21 cellular contexts compared by ENCODE assay signal in the genomic region with DNA sequence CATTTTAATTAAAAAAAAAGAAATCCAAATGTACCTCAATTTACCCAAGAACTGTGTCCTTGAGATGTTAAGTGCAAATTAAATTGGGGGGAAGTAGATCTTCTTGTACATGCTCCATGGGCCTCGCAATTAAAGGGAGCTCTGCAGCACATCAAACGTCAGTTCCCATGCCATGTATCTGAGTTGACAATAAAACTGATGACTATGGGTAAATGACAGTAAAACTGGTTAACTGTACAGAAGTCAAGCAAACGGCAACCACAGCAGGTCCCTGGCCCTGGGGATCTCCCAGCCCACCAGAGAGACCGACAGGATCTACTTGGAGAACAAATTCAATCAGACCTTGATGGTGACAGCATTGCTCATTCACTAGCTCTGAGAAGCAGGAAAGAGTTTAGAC. TPM values are rescaled to one million over a fixed set of nuclear protein-coding genes. Genes with fewer than 3 reads are reported as not detected.
"Had no signal": no experiment of that assay in that cellular context is flagged by ENCODE, and none has a peak within 500 bp of the region (broad histone marks: within the 10 kb centered on the region; RNA-seq: fewer than 3 reads in every experiment).

No MANE protein-coding gene starts in this region.

- H3K27ac Mint-ChIP-seq: activated CD8-positive, alpha-beta memory T cell treated with anti-CD3 and anti-CD28 coated beads, Interleukin-2, amount 10 ng/mL, durations not matched to agents 7 days and 5 days; activated naive CD4-positive, alpha-beta T cell treated with anti-CD3 and anti-CD28 coated beads, Interleukin-2, amount 50 U/mL, for 24 hours; activated T-cell treated with anti-CD3 and anti-CD28 coated beads, Interleukin-2, amount 50 U/mL, for 24 hours; activated T-helper 1 cell treated with anti-CD3 and anti-CD28 coated beads, Interleukin-12 subunit alpha, Interleukin-12 subunit beta, Interleukin-2, Interleukin-4 antibody, amounts not matched to agents 30 ng/mL and 10 ng/mL and 1 ng/mL, durations not matched to agents 14 hours and 24 hours and 36 hours; T-helper 17 cell; WTC11 had no signal

- H3K4me3 Mint-ChIP-seq: activated CD8-positive, alpha-beta memory T cell treated with anti-CD3 and anti-CD28 coated beads, Interleukin-2, amount 10 ng/mL, durations not matched to agents 7 days and 5 days; activated naive CD4-positive, alpha-beta T cell treated with anti-CD3 and anti-CD28 coated beads, Interleukin-2, amount 50 U/mL, for 24 hours; activated T-cell treated with anti-CD3 and anti-CD28 coated beads, Interleukin-2, amount 50 U/mL, for 24 hours; activated T-helper 1 cell treated with anti-CD3 and anti-CD28 coated beads, Interleukin-12 subunit alpha, Interleukin-12 subunit beta, Interleukin-2, Interleukin-4 antibody, amounts not matched to agents 30 ng/mL and 10 ng/mL and 1 ng/mL, durations not matched to agents 14 hours and 24 hours and 36 hours; T-helper 17 cell; WTC11 had no signal

- H3K36me3 ChIP-seq: brain microvascular endothelial cell, cardiac muscle cell, MG63 had no signal

- H3K27me3 ChIP-seq: brain microvascular endothelial cell, cardiac muscle cell, MG63 had no signal

- H3K27me3 Mint-ChIP-seq: activated CD8-positive, alpha-beta memory T cell treated with anti-CD3 and anti-CD28 coated beads, Interleukin-2, amount 10 ng/mL, durations not matched to agents 7 days and 5 days; activated naive CD4-positive, alpha-beta T cell treated with anti-CD3 and anti-CD28 coated beads, Interleukin-2, amount 50 U/mL, for 24 hours; T-helper 17 cell had no signal

- H3K36me3 Mint-ChIP-seq: activated CD8-positive, alpha-beta memory T cell treated with anti-CD3 and anti-CD28 coated beads, Interleukin-2, amount 10 ng/mL, durations not matched to agents 7 days and 5 days had no signal

- H3K9me3 ChIP-seq: MG63 had no signal

- DNase-seq: activated CD4-positive, alpha-beta T cell treated with anti-CD3 and anti-CD28 coated beads for 48 hours; activated CD4-positive, alpha-beta T cell treated with anti-CD3 and anti-CD28 coated beads, Interleukin-2, amount 50 U/mL, for 4 hours; activated CD4-positive, CD25-positive, alpha-beta regulatory T cell treated with anti-CD3 and anti-CD28 coated beads, Interleukin-2, amount 50 U/mL, for 72 hours; activated CD8-positive, alpha-beta memory T cell treated with anti-CD3 and anti-CD28 coated beads, Interleukin-2, amount 10 ng/mL, durations not matched to agents 7 days and 5 days; activated effector memory CD4-positive, alpha-beta T cell treated with Interleukin-2 at 50 U/mL for 16 hours; activated naive CD4-positive, alpha-beta T cell; activated T-cell treated with anti-CD3 and anti-CD28 coated beads, Interleukin-2, amount 50 U/mL, for 24 hours; brain microvascular endothelial cell; KG1; MV-4-11; NCI-H1417 treated with DMSO at 0.1 percent for 48 hours; NCI-H510A treated with DMSO at 0.1 percent for 48 hours; SIG-M5; T-helper 17 cell; T-helper 9 cell had no signal

- H3K9me3 Mint-ChIP-seq: activated T-helper 1 cell treated with anti-CD3 and anti-CD28 coated beads, Interleukin-12 subunit alpha, Interleukin-12 subunit beta, Interleukin-2, Interleukin-4 antibody, amounts not matched to agents 30 ng/mL and 10 ng/mL and 1 ng/mL, durations not matched to agents 14 hours and 24 hours and 36 hours had no signal

- ATAC-seq: activated CD8-positive, alpha-beta memory T cell treated with anti-CD3 and anti-CD28 coated beads, Interleukin-2, amount 10 ng/mL, durations not matched to agents 7 days and 5 days; PC-3; T-helper 17 cell; WTC11 had no signal

- H3K4me1 Mint-ChIP-seq: activated CD8-positive, alpha-beta memory T cell treated with anti-CD3 and anti-CD28 coated beads, Interleukin-2, amount 10 ng/mL, durations not matched to agents 7 days and 5 days; activated naive CD4-positive, alpha-beta T cell treated with anti-CD3 and anti-CD28 coated beads, Interleukin-2, amount 50 U/mL, for 24 hours; T-helper 17 cell; WTC11 had no signal

- H3K4me3 ChIP-seq: cardiac muscle cell, MG63 had no signal

- H3K27ac ChIP-seq: brain microvascular endothelial cell, cardiac muscle cell had no signal

RNA-seq across cellular contexts. Expression of a gene that starts 32.8 kb away (rescaled TPM):
- total RNA-seq: cardiac muscle cell, PC-3 had no signal

RNA-seq across cellular contexts. Expression of a gene that starts 51.2 kb away (rescaled TPM):
- total RNA-seq: T-helper 17 cell had no signal
